Comparison of ENCODE assay signal across 2 cellular contexts in the genomic region with DNA sequence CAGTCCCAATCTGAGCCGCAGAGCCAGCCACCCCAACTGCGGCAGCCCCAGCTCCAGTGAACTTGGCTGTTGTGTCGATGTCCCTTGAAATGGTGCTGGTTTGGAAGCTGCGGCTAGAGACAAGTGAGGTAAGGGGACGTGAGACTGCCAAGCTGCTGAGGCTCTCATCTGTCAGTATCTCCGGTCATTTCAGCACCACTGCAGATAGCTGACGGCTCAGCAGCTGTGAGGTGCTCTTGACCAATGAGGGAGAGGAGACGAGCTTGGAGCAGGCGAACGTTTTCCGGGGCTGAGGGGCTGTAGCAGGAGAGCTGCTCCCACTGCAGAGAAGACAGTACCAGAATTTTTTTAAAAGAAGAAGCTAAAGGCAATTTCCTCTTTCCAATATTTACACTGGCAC.
TF ChIP-seq lines count a peak whose summit lies in the region.

No MANE protein-coding gene starts in this region.

TF ChIP-seq in SK-N-SH, 30 proteins besides CTCF, POLR2A, EP300 and RAD21:
- TF ChIP-seq, protein P1, sequence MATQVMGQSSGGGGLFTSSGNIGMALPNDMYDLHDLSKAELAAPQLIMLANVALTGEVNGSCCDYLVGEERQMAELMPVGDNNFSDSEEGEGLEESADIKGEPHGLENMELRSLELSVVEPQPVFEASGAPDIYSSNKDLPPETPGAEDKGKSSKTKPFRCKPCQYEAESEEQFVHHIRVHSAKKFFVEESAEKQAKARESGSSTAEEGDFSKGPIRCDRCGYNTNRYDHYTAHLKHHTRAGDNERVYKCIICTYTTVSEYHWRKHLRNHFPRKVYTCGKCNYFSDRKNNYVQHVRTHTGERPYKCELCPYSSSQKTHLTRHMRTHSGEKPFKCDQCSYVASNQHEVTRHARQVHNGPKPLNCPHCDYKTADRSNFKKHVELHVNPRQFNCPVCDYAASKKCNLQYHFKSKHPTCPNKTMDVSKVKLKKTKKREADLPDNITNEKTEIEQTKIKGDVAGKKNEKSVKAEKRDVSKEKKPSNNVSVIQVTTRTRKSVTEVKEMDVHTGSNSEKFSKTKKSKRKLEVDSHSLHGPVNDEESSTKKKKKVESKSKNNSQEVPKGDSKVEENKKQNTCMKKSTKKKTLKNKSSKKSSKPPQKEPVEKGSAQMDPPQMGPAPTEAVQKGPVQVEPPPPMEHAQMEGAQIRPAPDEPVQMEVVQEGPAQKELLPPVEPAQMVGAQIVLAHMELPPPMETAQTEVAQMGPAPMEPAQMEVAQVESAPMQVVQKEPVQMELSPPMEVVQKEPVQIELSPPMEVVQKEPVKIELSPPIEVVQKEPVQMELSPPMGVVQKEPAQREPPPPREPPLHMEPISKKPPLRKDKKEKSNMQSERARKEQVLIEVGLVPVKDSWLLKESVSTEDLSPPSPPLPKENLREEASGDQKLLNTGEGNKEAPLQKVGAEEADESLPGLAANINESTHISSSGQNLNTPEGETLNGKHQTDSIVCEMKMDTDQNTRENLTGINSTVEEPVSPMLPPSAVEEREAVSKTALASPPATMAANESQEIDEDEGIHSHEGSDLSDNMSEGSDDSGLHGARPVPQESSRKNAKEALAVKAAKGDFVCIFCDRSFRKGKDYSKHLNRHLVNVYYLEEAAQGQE (IDR thresholded peaks at IDR 0.05; ENCODE audit: low read depth, low read length) = 0 out of 2 replicates have a peak, but pooled peaks have one; percentile 38
- TF ChIP-seq GATA2 (CRISPR knock-in tag; IDR thresholded peaks at IDR 0.05) = no peak

TF ChIP-seq in SK-N-SH treated with all-trans-retinoic acid at 6 μM for 48 hours, 23 proteins besides CTCF, POLR2A, EP300 and RAD21 (continued from another document):
- TF ChIP-seq, protein P2, sequence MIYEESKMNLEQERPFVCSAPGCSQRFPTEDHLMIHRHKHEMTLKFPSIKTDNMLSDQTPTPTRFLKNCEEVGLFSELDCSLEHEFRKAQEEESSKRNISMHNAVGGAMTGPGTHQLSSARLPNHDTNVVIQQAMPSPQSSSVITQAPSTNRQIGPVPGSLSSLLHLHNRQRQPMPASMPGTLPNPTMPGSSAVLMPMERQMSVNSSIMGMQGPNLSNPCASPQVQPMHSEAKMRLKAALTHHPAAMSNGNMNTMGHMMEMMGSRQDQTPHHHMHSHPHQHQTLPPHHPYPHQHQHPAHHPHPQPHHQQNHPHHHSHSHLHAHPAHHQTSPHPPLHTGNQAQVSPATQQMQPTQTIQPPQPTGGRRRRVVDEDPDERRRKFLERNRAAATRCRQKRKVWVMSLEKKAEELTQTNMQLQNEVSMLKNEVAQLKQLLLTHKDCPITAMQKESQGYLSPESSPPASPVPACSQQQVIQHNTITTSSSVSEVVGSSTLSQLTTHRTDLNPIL (CRISPR knock-in tag; IDR thresholded peaks at IDR 0.05; ENCODE audit: low read depth) = no peak
- no peak for TF ChIP-seq SNAI2 (CRISPR knock-in tag; IDR thresholded peaks at IDR 0.05)
- no peak for TF ChIP-seq ZNF8 (CRISPR knock-in tag; IDR thresholded peaks at IDR 0.05)
- no peak for TF ChIP-seq BACH2 (CRISPR knock-in tag; IDR thresholded peaks at IDR 0.05; ENCODE audit: borderline replicate concordance)
- no peak for TF ChIP-seq ISL1 (CRISPR knock-in tag; IDR thresholded peaks at IDR 0.05)
- TF ChIP-seq, protein P3, sequence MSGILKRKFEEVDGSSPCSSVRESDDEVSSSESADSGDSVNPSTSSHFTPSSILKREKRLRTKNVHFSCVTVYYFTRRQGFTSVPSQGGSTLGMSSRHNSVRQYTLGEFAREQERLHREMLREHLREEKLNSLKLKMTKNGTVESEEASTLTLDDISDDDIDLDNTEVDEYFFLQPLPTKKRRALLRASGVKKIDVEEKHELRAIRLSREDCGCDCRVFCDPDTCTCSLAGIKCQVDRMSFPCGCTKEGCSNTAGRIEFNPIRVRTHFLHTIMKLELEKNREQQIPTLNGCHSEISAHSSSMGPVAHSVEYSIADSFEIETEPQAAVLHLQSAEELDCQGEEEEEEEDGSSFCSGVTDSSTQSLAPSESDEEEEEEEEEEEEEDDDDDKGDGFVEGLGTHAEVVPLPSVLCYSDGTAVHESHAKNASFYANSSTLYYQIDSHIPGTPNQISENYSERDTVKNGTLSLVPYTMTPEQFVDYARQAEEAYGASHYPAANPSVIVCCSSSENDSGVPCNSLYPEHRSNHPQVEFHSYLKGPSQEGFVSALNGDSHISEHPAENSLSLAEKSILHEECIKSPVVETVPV (CRISPR knock-in tag; IDR thresholded peaks at IDR 0.05) = no peak
